9 cellular contexts compared by ENCODE assay signal in genomic region chr22:44710474-44711235, GRCh38. TPM values are rescaled to one million over a fixed set of nuclear protein-coding genes. Genes with fewer than 3 reads are reported as not detected.
DNase-seq lines count a peak whose midpoint lies in the region; ATAC-seq and TF ChIP-seq lines count a peak whose summit lies in the region.
"Had no signal": no experiment of that assay in that cellular context is flagged by ENCODE, and none has a peak within 500 bp of the region (broad histone marks: within the 10 kb centered on the region; RNA-seq: fewer than 3 reads in every experiment).

No MANE protein-coding gene starts in this region.

- H3K27me3 Mint-ChIP-seq in CD8-positive, alpha-beta memory T cell: peaks cover 0 to 1% of the 10 kb centered on the region in 2 donors
- no peaks in the 10 kb centered on the region for H3K27me3 Mint-ChIP-seq in activated T-cell treated with anti-CD3 and anti-CD28 coated beads, Interleukin-2, amount 50 U/mL, for 72 hours (ENCODE audit: low read depth)
- no peaks in the 10 kb centered on the region for H3K27me3 Mint-ChIP-seq in natural killer cell (ENCODE audit: low read depth in 2 of 2)

- H3K4me3 ChIP-seq in CD8-positive, alpha-beta memory T cell (ENCODE audit: low read length): no peak overlapping the region
- no peak overlapping the region for H3K4me3 ChIP-seq in Jurkat, Clone E6-1 (ENCODE audit: low read length)

- H3K36me3 ChIP-seq in CD8-positive, alpha-beta memory T cell (ENCODE audit: insufficient read depth, low read length): peaks cover 7% of the 10 kb centered on the region

- peak overlapping the region; percentile 38 for H3K27ac ChIP-seq in CD8-positive, alpha-beta memory T cell (ENCODE audit: low read depth, low read length)

- POLR2A ChIA-PET in CD8-positive, alpha-beta memory T cell (lab: Charles Lee): no interaction called here

- peaks cover 43 to 74% (median 59%) of the 10 kb centered on the region in 3 donors for H3K4me1 Mint-ChIP-seq in CD8-positive, alpha-beta memory T cell
- peaks cover 14% of the 10 kb centered on the region for H3K4me1 Mint-ChIP-seq in activated T-cell treated with anti-CD3 and anti-CD28 coated beads, Interleukin-2, amount 50 U/mL, for 72 hours (ENCODE audit: low read depth)
- peaks cover 41 to 77% of the 10 kb centered on the region in 2 donors for H3K4me1 Mint-ChIP-seq in natural killer cell

- ATAC-seq in activated T-cell treated with anti-CD3 and anti-CD28 coated beads, Interleukin-2, amount 50 U/mL, for 72 hours (replicated peaks in 1 of 2): peak; percentile 84 to 87
- ATAC-seq in natural killer cell (peak; percentile 45 to 60 (median 58)), GM18858 (IDR thresholded peaks at IDR 0.05; ENCODE audit: unreplicated experiment) (no peak)

- H3K36me3 Mint-ChIP-seq in CD8-positive, alpha-beta memory T cell: peaks cover 0 to 23% (median 2%) of the 10 kb centered on the region in 3 donors
- H3K36me3 Mint-ChIP-seq in activated T-cell treated with anti-CD3 and anti-CD28 coated beads, Interleukin-2, amount 50 U/mL, for 72 hours (ENCODE audit: insufficient read depth in 2 of 2): no peaks in the 10 kb centered on the region
- no peaks in the 10 kb centered on the region for H3K36me3 Mint-ChIP-seq in natural killer cell

- intact Hi-C loops in natural killer cell (cut with micrococcal nuclease): no loop called here

- no peaks in the 10 kb centered on the region for H3K9me3 ChIP-seq in CD8-positive, alpha-beta memory T cell (ENCODE audit: low read length)

- no peak for TF ChIP-seq CTCF in natural killer cell (IDR thresholded peaks at IDR 0.05)

- peak overlapping the region; percentile 92 to 98 (median 96) for H3K27ac Mint-ChIP-seq in CD8-positive, alpha-beta memory T cell
- H3K27ac Mint-ChIP-seq in activated T-cell treated with anti-CD3 and anti-CD28 coated beads, Interleukin-2, amount 50 U/mL, for 72 hours: peak overlapping the region; percentile 82
- peak overlapping the region; percentile 84 to 91 for H3K27ac Mint-ChIP-seq in natural killer cell

- H3K9me3 Mint-ChIP-seq in CD8-positive, alpha-beta memory T cell: no peaks in the 10 kb centered on the region
- H3K9me3 Mint-ChIP-seq in activated T-cell treated with anti-CD3 and anti-CD28 coated beads, Interleukin-2, amount 50 U/mL, for 72 hours: no peaks in the 10 kb centered on the region
- no peaks in the 10 kb centered on the region for H3K9me3 Mint-ChIP-seq in natural killer cell

- peak overlapping the region; percentile 81 to 93 (median 85) for H3K4me3 Mint-ChIP-seq in CD8-positive, alpha-beta memory T cell
- H3K4me3 Mint-ChIP-seq in activated T-cell treated with anti-CD3 and anti-CD28 coated beads, Interleukin-2, amount 50 U/mL, for 72 hours: peak overlapping the region; percentile 65 to 78
- H3K4me3 Mint-ChIP-seq in natural killer cell: peak overlapping the region; percentile 79

- no peaks in the 10 kb centered on the region for H3K27me3 ChIP-seq in CD8-positive, alpha-beta memory T cell (ENCODE audit: insufficient read depth, low read length, poor library complexity, severe bottlenecking)

- DNase-seq in CD8-positive, alpha-beta memory T cell: peak; percentile 45 to 80 (median 62)
- DNase-seq in Jurkat, Clone E6-1 (ENCODE audit: low read depth, low spot score): peak; percentile 43
- peak; percentile 58 to 61 for DNase-seq in activated T-cell treated with anti-CD3 and anti-CD28 coated beads, Interleukin-2, amount 50 U/mL, for 72 hours
- DNase-seq in natural killer cell (peak; percentile 42), dermis blood vessel endothelial cell (no peak)
- no peak for DNase-seq in stimulated activated CD4-positive, alpha-beta T cell treated with anti-CD3 and anti-CD28 coated beads, Interleukin-1b, Interleukin-23, amount 100 ng/mL, for 48 hours
- DNase-seq in stimulated activated CD4-positive, alpha-beta T cell treated with anti-CD3 and anti-CD28 coated beads, Interleukin-15, amount 100 ng/mL, for 24 hours: no peak
- DNase-seq: NCI-H1092 treated with DMSO at 0.1 percent for 48 hours had no signal

- H3K4me1 ChIP-seq in CD8-positive, alpha-beta memory T cell (ENCODE audit: insufficient read depth, low read length): peaks cover 41% of the 10 kb centered on the region

- CTCF ChIA-PET in CD8-positive, alpha-beta memory T cell (lab: Charles Lee): interaction anchor here (1.2 to 4.6 kb wide), 4 partner anchors 10 to 26 kb away, joined by 3 to 20 read pairs (median 4); no protein-coding TSS in a partner anchor

RNA-seq across cellular contexts. Expression of gene PRR5, which starts 8.7 kb away (rescaled TPM):
- 10 to 100 TPM; 26.4 to 29.9 TPM for total RNA-seq in CD8-positive, alpha-beta memory T cell
- 175 TPM for polyA plus RNA-seq in CD8-positive, alpha-beta memory T cell
- polyA plus RNA-seq in Jurkat, Clone E6-1 (2012; ENCODE audit: insufficient read depth, insufficient read length): 19.0 TPM
- total RNA-seq in activated T-cell treated with anti-CD3 and anti-CD28 coated beads, Interleukin-2, amount 50 U/mL, for 72 hours: 10 to 100 TPM; 11.7 to 12.0 TPM
- total RNA-seq in natural killer cell (100 to 1,000 TPM in 1 of 3 donors, 10 to 100 TPM in 2; 92.6 to 133 (median 93.4) TPM), dermis blood vessel endothelial cell (12.4 and 13.6 TPM in 2 replicates)

RNA-seq across cellular contexts. Expression of gene ARHGAP8, which starts 41.7 kb away (rescaled TPM):
- total RNA-seq in CD8-positive, alpha-beta memory T cell: under 1 TPM; 0.42 to 0.49 TPM
- polyA plus RNA-seq in CD8-positive, alpha-beta memory T cell: not detected
- polyA plus RNA-seq in Jurkat, Clone E6-1 (2012; ENCODE audit: insufficient read depth, insufficient read length): not detected
- total RNA-seq in activated T-cell treated with anti-CD3 and anti-CD28 coated beads, Interleukin-2, amount 50 U/mL, for 72 hours: 1 to 10 TPM; 2.8 to 4.4 TPM
- 10 to 100 TPM; 23.6 to 32.6 (median 26.5) TPM for total RNA-seq in natural killer cell
- 0.09 TPM in 1 of 2 replicates, not detected in the other for total RNA-seq in dermis blood vessel endothelial cell

Comparison
In these comparisons a context has a peak if more than half of its experiments do, and no peak if none do; other contexts are left out.
1. DNase-seq: peak in CD8-positive, alpha-beta memory T cell (5 of 5), Jurkat, Clone E6-1 (single experiment), activated T-cell treated with anti-CD3 and anti-CD28 coated beads, Interleukin-2, amount 50 U/mL, for 72 hours (2 of 2) and natural killer cell (single experiment); none in stimulated activated CD4-positive, alpha-beta T cell treated with anti-CD3 and anti-CD28 coated beads, Interleukin-1b, Interleukin-23, amount 100 ng/mL, for 48 hours (single experiment), stimulated activated CD4-positive, alpha-beta T cell treated with anti-CD3 and anti-CD28 coated beads, Interleukin-15, amount 100 ng/mL, for 24 hours (single experiment) and dermis blood vessel endothelial cell (single experiment).
2. RNA of gene ARHGAP8, which starts 41.7 kb away (total RNA-seq): 23.6 to 32.6 TPM in natural killer cell; 2.8 to 4.4 TPM in activated T-cell treated with anti-CD3 and anti-CD28 coated beads, Interleukin-2, amount 50 U/mL, for 72 hours, 0.42 to 0.49 TPM in CD8-positive, alpha-beta memory T cell and 0.09 TPM in dermis blood vessel endothelial cell; every median in the first group is over 4 times any median in the second.
3. Peak in every context shown above with its lines, with median percentiles within 50 percentile points of each other: H3K27ac Mint-ChIP-seq and H3K4me3 Mint-ChIP-seq.